Comparison of ENCODE assay signal across 8 cellular contexts in genomic region chr15:83206971-83207621, GRCh38. TPM values are rescaled to one million over a fixed set of nuclear protein-coding genes. Genes with fewer than 3 reads are reported as not detected.
A peak's percentile ranks its signal among the peaks of the same experiment; 100 is the strongest.
DNase-seq lines count a peak whose midpoint lies in the region; ATAC-seq and TF ChIP-seq lines count a peak whose summit lies in the region.

No MANE protein-coding gene starts in this region.

- H3K27me3 ChIP-seq in A673 (replicated peaks; ENCODE audit: insufficient read depth, low read depth, low read length, poor library complexity) (peaks cover 5% of the 10 kb centered on the region), HL-60 (ENCODE audit: insufficient read depth, poor library complexity, severe bottlenecking) (peaks cover 49% of the 10 kb centered on the region)

- H3K36me3 ChIP-seq in A673 (ENCODE audit: insufficient read depth, low read length, poor library complexity, severe bottlenecking): no peaks in the 10 kb centered on the region

- H3K9me3 Mint-ChIP-seq in activated T-helper 1 cell treated with anti-CD3 and anti-CD28 coated beads, Interleukin-12 subunit alpha, Interleukin-12 subunit beta, Interleukin-2, Interleukin-4 antibody, amounts not matched to agents 30 ng/mL and 10 ng/mL and 1 ng/mL, durations not matched to agents 14 hours and 24 hours and 36 hours: no peaks in the 10 kb centered on the region
- H3K9me3 Mint-ChIP-seq in natural killer cell: no peaks in the 10 kb centered on the region

- H3K4me1 Mint-ChIP-seq in activated T-helper 1 cell treated with anti-CD3 and anti-CD28 coated beads, Interleukin-12 subunit alpha, Interleukin-12 subunit beta, Interleukin-2, Interleukin-4 antibody, amounts not matched to agents 30 ng/mL and 10 ng/mL and 1 ng/mL, durations not matched to agents 14 hours and 24 hours and 36 hours (ENCODE audit: low read depth): peaks cover 34% of the 10 kb centered on the region
- H3K4me1 Mint-ChIP-seq in natural killer cell: peaks cover 9 to 11% of the 10 kb centered on the region in 2 donors

- H3K27ac ChIP-seq in A673 (ENCODE audit: low read depth, low read length, poor library complexity, severe bottlenecking) (peak overlapping the region; percentile 85), HL-60 (replicated peaks) (no peak overlapping the region)

- peaks cover 10% of the 10 kb centered on the region for H3K27me3 Mint-ChIP-seq in activated T-helper 1 cell treated with anti-CD3 and anti-CD28 coated beads, Interleukin-12 subunit alpha, Interleukin-12 subunit beta, Interleukin-2, Interleukin-4 antibody, amounts not matched to agents 30 ng/mL and 10 ng/mL and 1 ng/mL, durations not matched to agents 14 hours and 24 hours and 36 hours (ENCODE audit: insufficient read depth)
- H3K27me3 Mint-ChIP-seq in natural killer cell (ENCODE audit: low read depth in 2 of 2): no peaks in the 10 kb centered on the region

- in situ Hi-C loops in GM13976 (cut with MboI; ENCODE audit: low sequenced_read_pairs, unreplicated experiment): no loop called here

- CTCF ChIA-PET in A673 (lab: Charles Lee): no interaction called here

- peak; percentile 50 for DNase-seq in A673 (ENCODE audit: low spot score)
- DNase-seq in GM13976 (ENCODE audit: low spot score): peak; percentile 56
- DNase-seq in HL-60 (ENCODE audit: low read depth in 1 of 2, low spot score in 1 of 2): no peak
- peak; percentile 10 for DNase-seq in activated T-helper 1 cell treated with anti-CD3 and anti-CD28 coated beads, Interleukin-12 subunit alpha, Interleukin-12 subunit beta, Interleukin-2, Interleukin-4 antibody, amounts not matched to agents 30 ng/mL and 10 ng/mL and 1 ng/mL, durations not matched to agents 14 hours and 24 hours and 36 hours (ENCODE audit: low spot score)
- peak; percentile 23 to 69 for DNase-seq in foreskin fibroblast
- DNase-seq in natural killer cell: peak; percentile 33

- no peak overlapping the region for H3K27ac Mint-ChIP-seq in activated T-helper 1 cell treated with anti-CD3 and anti-CD28 coated beads, Interleukin-12 subunit alpha, Interleukin-12 subunit beta, Interleukin-2, Interleukin-4 antibody, amounts not matched to agents 30 ng/mL and 10 ng/mL and 1 ng/mL, durations not matched to agents 14 hours and 24 hours and 36 hours
- H3K27ac Mint-ChIP-seq in natural killer cell: peak overlapping the region in 1 of 2 donors; percentile 83

- H3K4me3 ChIP-seq in A673 (ENCODE audit: low read depth, low read length, poor library complexity, severe bottlenecking): peak overlapping the region; percentile 86
- H3K4me3 ChIP-seq in HL-60 (replicated peaks; ENCODE audit: insufficient read depth, low read length): peak overlapping the region; percentile 43
- H3K4me3 ChIP-seq in foreskin fibroblast (ENCODE audit: low read depth in 1 of 2, low read length in 2 of 2): peak overlapping the region; percentile 78 to 85

- intact Hi-C loops in A673 (cut with micrococcal nuclease; ENCODE audit: unreplicated experiment): loop anchor here (2.0 kb wide), 1 partner anchor 196 kb away; the partner anchor contains the start of gene C15orf40
- intact Hi-C loops in activated T-helper 1 cell treated with anti-CD3 and anti-CD28 coated beads, Interleukin-12 subunit alpha, Interleukin-12 subunit beta, Interleukin-2, Interleukin-4 antibody, amounts not matched to agents 30 ng/mL and 10 ng/mL and 1 ng/mL, durations not matched to agents 14 hours and 24 hours and 36 hours (cut with micrococcal nuclease): loop anchor here (1.0 to 10.0 kb wide), 5 partner anchors 8 to 1778 kb away; partner anchors contain the start of gene PDE8A
- intact Hi-C loops in natural killer cell (cut with micrococcal nuclease): loop anchor here (10.0 kb wide), 1 partner anchor 192 kb away; the partner anchor contains the start of gene C15orf40

- POLR2A ChIA-PET in A673 (lab: Charles Lee; ENCODE audit: low non-redundant PET): no interaction called here

- H3K4me3 Mint-ChIP-seq in activated T-helper 1 cell treated with anti-CD3 and anti-CD28 coated beads, Interleukin-12 subunit alpha, Interleukin-12 subunit beta, Interleukin-2, Interleukin-4 antibody, amounts not matched to agents 30 ng/mL and 10 ng/mL and 1 ng/mL, durations not matched to agents 14 hours and 24 hours and 36 hours: peak overlapping the region; percentile 96
- peak overlapping the region; percentile 92 for H3K4me3 Mint-ChIP-seq in natural killer cell

- TF ChIP-seq CTCF in A673 (conservative IDR thresholded peaks at IDR 0.05; ENCODE audit: low read depth, low read length) (no peak), GM13976 (IDR thresholded peaks at IDR 0.05; ENCODE audit: borderline replicate concordance, control extremely low read depth, extremely low read depth, insufficient read depth, missing control alignments) (no peak), HL-60 (IDR thresholded peaks at IDR 0.05; ENCODE audit: insufficient read depth, low read length) (no peak), foreskin fibroblast (IDR thresholded peaks at IDR 0.05; ENCODE audit: low read depth, low read length) (no peak), natural killer cell (IDR thresholded peaks at IDR 0.05) (no peak)

- H3K4me1 ChIP-seq in A673 (ENCODE audit: insufficient read depth, low read length, poor library complexity, severe bottlenecking): peaks cover 3% of the 10 kb centered on the region

- peak; percentile 54 to 60 (median 57) for ATAC-seq in natural killer cell
- no peak for ATAC-seq in HG03457 (IDR thresholded peaks at IDR 0.05; ENCODE audit: unreplicated experiment)
- ATAC-seq in GM18517 (IDR thresholded peaks at IDR 0.05; ENCODE audit: unreplicated experiment): no peak

- H3K36me3 Mint-ChIP-seq in activated T-helper 1 cell treated with anti-CD3 and anti-CD28 coated beads, Interleukin-12 subunit alpha, Interleukin-12 subunit beta, Interleukin-2, Interleukin-4 antibody, amounts not matched to agents 30 ng/mL and 10 ng/mL and 1 ng/mL, durations not matched to agents 14 hours and 24 hours and 36 hours (ENCODE audit: low read depth): peaks cover 6% of the 10 kb centered on the region
- H3K36me3 Mint-ChIP-seq in natural killer cell: no peaks in the 10 kb centered on the region

- no peaks in the 10 kb centered on the region for H3K9me3 ChIP-seq in A673 (ENCODE audit: low read depth, low read length, poor library complexity, severe bottlenecking)

- no TSS peak for BruUV-seq in A673 (replicated peaks; lab: Mats Ljungman, UMichigan)

RNA-seq across cellular contexts. Expression of gene HDGFL3, which starts 0.5 kb away (rescaled TPM):
- total RNA-seq in A673 (2021): 103 TPM in 2 replicates
- 54.7 and 57.5 TPM in 2 replicates for total RNA-seq in activated T-helper 1 cell treated with anti-CD3 and anti-CD28 coated beads, Interleukin-12 subunit alpha, Interleukin-12 subunit beta, Interleukin-2, Interleukin-4 antibody, amounts not matched to agents 30 ng/mL and 10 ng/mL and 1 ng/mL, durations not matched to agents 14 hours and 24 hours and 36 hours
- total RNA-seq in natural killer cell: 10 to 100 TPM; 13.0 to 25.3 (median 21.4) TPM

Comparison
In these comparisons a context has a peak if more than half of its experiments do, and no peak if none do; other contexts are left out.
1. DNase-seq: peak in A673 (single experiment), GM13976 (single experiment), activated T-helper 1 cell treated with anti-CD3 and anti-CD28 coated beads, Interleukin-12 subunit alpha, Interleukin-12 subunit beta, Interleukin-2, Interleukin-4 antibody, amounts not matched to agents 30 ng/mL and 10 ng/mL and 1 ng/mL, durations not matched to agents 14 hours and 24 hours and 36 hours (single experiment), foreskin fibroblast (2 of 2) and natural killer cell (single experiment); none in HL-60 (0 of 2).
2. ATAC-seq: peak in natural killer cell (3 of 3); none in HG03457 (single experiment) and GM18517 (single experiment).
3. Peak in every context shown above with its lines, with median percentiles within 50 percentile points of each other: H3K4me3 ChIP-seq.